ENCODE assay signal across 23 cellular contexts in the genomic region with DNA sequence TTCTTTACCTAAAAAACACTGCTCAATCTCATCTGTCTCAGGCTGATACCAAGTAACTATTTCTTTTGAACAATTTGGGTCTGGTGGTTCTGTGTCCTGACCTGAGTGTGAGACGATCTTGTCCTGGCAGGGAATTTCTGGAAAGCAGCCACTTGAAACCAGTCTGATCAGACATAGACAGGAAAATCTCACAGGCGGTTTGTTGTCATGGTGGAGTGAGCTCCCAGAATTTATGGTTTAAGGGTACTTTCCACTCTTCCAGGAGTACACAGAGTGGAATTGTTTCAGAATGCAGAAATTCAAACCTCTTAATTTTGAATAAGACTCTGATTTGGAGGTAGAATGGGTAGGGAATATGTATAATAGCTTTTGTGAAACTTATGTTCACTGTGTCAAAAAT.
DNase-seq lines count a peak whose midpoint lies in the region; ATAC-seq, FAIRE-seq and TF ChIP-seq lines count a peak whose summit lies in the region.
"Had no signal": no experiment of that assay in that cellular context is flagged by ENCODE, and none has a peak within 500 bp of the region (broad histone marks: within the 10 kb centered on the region; RNA-seq: fewer than 3 reads in every experiment).

No MANE protein-coding gene starts in this region.

- TF ChIP-seq CTCF in bronchial epithelial cell (IDR thresholded peaks at IDR 0.05; ENCODE audit: insufficient read depth, low read length, severe bottlenecking) = no peak

- peaks cover 21% of the 10 kb centered on the region for H3K9me3 Mint-ChIP-seq in stimulated activated effector memory CD8-positive, alpha-beta T cell treated with anti-CD3 and anti-CD28 coated beads, Interleukin-12 subunit alpha, Interleukin-12 subunit beta, amount 100 ng/mL, for 72 hours

- TF ChIP-seq POLR2A in GM18505 (IDR thresholded peaks at IDR 0.05; ENCODE audit: borderline replicate concordance, extremely low read depth, insufficient read depth, insufficient read length) = no peak

- no peak overlapping the region for H3K27ac Mint-ChIP-seq in stimulated activated effector memory CD8-positive, alpha-beta T cell treated with anti-CD3 and anti-CD28 coated beads, Interleukin-12 subunit alpha, Interleukin-12 subunit beta, amount 100 ng/mL, for 72 hours
- H3K27ac Mint-ChIP-seq: activated naive CD4-positive, alpha-beta T cell treated with anti-CD3 and anti-CD28 coated beads for 36 hours; B cell; immature natural killer cell had no signal

- no peaks in the 10 kb centered on the region for H3K36me3 Mint-ChIP-seq in stimulated activated effector memory CD8-positive, alpha-beta T cell treated with anti-CD3 and anti-CD28 coated beads, Interleukin-12 subunit alpha, Interleukin-12 subunit beta, amount 100 ng/mL, for 72 hours
- H3K36me3 Mint-ChIP-seq: immature natural killer cell had no signal

- no peak for FAIRE-seq in bronchial epithelial cell (lab: Jason Lieb, UNC)
- FAIRE-seq: K562 had no signal

- H3K36me3 ChIP-seq in bronchial epithelial cell (ENCODE audit: control insufficient read depth, insufficient read depth, low read length) = no peaks in the 10 kb centered on the region
- H3K36me3 ChIP-seq: heart right ventricle, right atrium auricular region, uterus had no signal

- in situ Hi-C loops in ACHN (cut with HindIII; ENCODE audit: low pct_ligation_motif_present, low pct_unique_long_range_greater_than_20kb, low sequenced_read_pairs) = no loop called here

- no peak overlapping the region for H3K4me3 Mint-ChIP-seq in stimulated activated effector memory CD8-positive, alpha-beta T cell treated with anti-CD3 and anti-CD28 coated beads, Interleukin-12 subunit alpha, Interleukin-12 subunit beta, amount 100 ng/mL, for 72 hours
- H3K4me3 Mint-ChIP-seq: activated naive CD4-positive, alpha-beta T cell treated with anti-CD3 and anti-CD28 coated beads for 36 hours; activated T-cell treated with anti-CD3 and anti-CD28 coated beads, Interleukin-2, amount 50 U/mL, for 4 hours; B cell; immature natural killer cell had no signal

- DNase-seq in ACHN (peak; percentile 70), NCI-H226 (peak; percentile 40), bronchial epithelial cell (ENCODE audit: low read depth) (peak; percentile 70), kidney tubule cell (ENCODE audit: low spot score) (peak; percentile 92), NCI-H146 (lab: John Stamatoyannopoulos, UW) (no peak)
- no peak for DNase-seq in stimulated activated effector memory CD8-positive, alpha-beta T cell treated with anti-CD3 and anti-CD28 coated beads, Interleukin-12 subunit alpha, Interleukin-12 subunit beta, amount 100 ng/mL, for 72 hours (ENCODE audit: low spot score in 2 of 2)
- DNase-seq: activated CD4-positive, CD25-positive, alpha-beta regulatory T cell treated with anti-CD3 and anti-CD28 coated beads, Interleukin-2, amount 50 U/mL, for 72 hours; activated CD8-positive, alpha-beta memory T cell treated with anti-CD3 and anti-CD28 coated beads for 24 hours; activated naive CD4-positive, alpha-beta T cell treated with anti-CD3 and anti-CD28 coated beads for 36 hours; activated T-cell treated with anti-CD3 and anti-CD28 coated beads, Interleukin-2, amount 50 U/mL, for 4 hours; effector memory CD4-positive, alpha-beta T cell; heart right ventricle; immature natural killer cell; NCI-H1930; RPMI8226; stimulated activated CD8-positive, alpha-beta memory T cell treated with anti-CD3 and anti-CD28 coated beads, Interleukin-4, amount 100 ng/mL, for 48 hours; uterus had no signal

- ATAC-seq in stimulated activated effector memory CD8-positive, alpha-beta T cell treated with anti-CD3 and anti-CD28 coated beads, Interleukin-12 subunit alpha, Interleukin-12 subunit beta, amount 100 ng/mL, for 72 hours = no peak
- ATAC-seq in GM18505 (IDR thresholded peaks at IDR 0.05; ENCODE audit: unreplicated experiment) = no peak
- no peak for ATAC-seq in GM18867 (IDR thresholded peaks at IDR 0.05; ENCODE audit: unreplicated experiment)
- ATAC-seq: activated T-cell treated with anti-CD3 and anti-CD28 coated beads, Interleukin-2, amount 50 U/mL, for 4 hours; heart right ventricle; K562 had no signal

- no peaks in the 10 kb centered on the region for H3K4me1 Mint-ChIP-seq in stimulated activated effector memory CD8-positive, alpha-beta T cell treated with anti-CD3 and anti-CD28 coated beads, Interleukin-12 subunit alpha, Interleukin-12 subunit beta, amount 100 ng/mL, for 72 hours
- H3K4me1 Mint-ChIP-seq: B cell, immature natural killer cell had no signal

- no peaks in the 10 kb centered on the region for H3K27me3 ChIP-seq in bronchial epithelial cell (ENCODE audit: control insufficient read depth, insufficient read depth, low read length)
- H3K27me3 ChIP-seq: heart right ventricle, right atrium auricular region, uterus had no signal

- no peak overlapping the region for H3K4me3 ChIP-seq in bronchial epithelial cell (ENCODE audit: low read depth, low read length)
- H3K4me3 ChIP-seq: heart right ventricle, K562, lung, right atrium auricular region, uterus had no signal

Comparison
In these comparisons a context has a peak if more than half of its experiments do, and no peak if none do; other contexts are left out.
1. DNase-seq: peak in ACHN (single experiment), NCI-H226 (single experiment), bronchial epithelial cell (single experiment) and kidney tubule cell (single experiment); none in stimulated activated effector memory CD8-positive, alpha-beta T cell treated with anti-CD3 and anti-CD28 coated beads, Interleukin-12 subunit alpha, Interleukin-12 subunit beta, amount 100 ng/mL, for 72 hours (0 of 2) and NCI-H146 (single experiment).